ENCODE assay signal across 22 cellular contexts in genomic region chr10:126156545-126156944, GRCh38.
"Had no signal": no experiment of that assay in that cellular context is flagged by ENCODE, and none has a peak within 500 bp of the region (broad histone marks: within the 10 kb centered on the region; RNA-seq: fewer than 3 reads in every experiment).

No MANE protein-coding gene starts in this region.

- H3K36me3 ChIP-seq: gastroesophageal sphincter, left lung, thyroid gland, upper lobe of right lung had no signal

- H3K4me1 ChIP-seq: gastroesophageal sphincter, left lung, thyroid gland, upper lobe of right lung had no signal

- H3K4me1 Mint-ChIP-seq: activated CD4-positive, alpha-beta T cell treated with anti-CD3 and anti-CD28 coated beads for 36 hours had no signal

- DNase-seq: activated CD4-positive, alpha-beta T cell treated with anti-CD3 and anti-CD28 coated beads for 36 hours; activated CD4-positive, alpha-beta T cell treated with anti-CD3 and anti-CD28 coated beads, Interleukin-2, amount 50 U/mL, for 4 hours; activated CD8-positive, alpha-beta memory T cell treated with anti-CD3 and anti-CD28 coated beads, Interleukin-2, amount 50 U/mL, for 48 hours; activated naive CD4-positive, alpha-beta T cell treated with Interleukin-2 at 50 U/mL for 16 hours; activated naive CD8-positive, alpha-beta T cell treated with anti-CD3 and anti-CD28 coated beads for 36 hours; activated T-cell treated with anti-CD3 and anti-CD28 coated beads, Interleukin-2, amount 50 U/mL, for 48 hours; cerebellar nuclear complex; cortex of kidney; kidney; left lung; retina; stimulated activated CD4-positive, alpha-beta T cell treated with anti-CD3 and anti-CD28 coated beads, Interleukin-4, amount 100 ng/mL, for 4 hours; substantia nigra; T-helper 1 cell; thyroid gland; upper lobe of right lung had no signal

- ATAC-seq: gastroesophageal sphincter; left lung; natural killer cell treated with Interleukin-12 subunit alpha and Interleukin-12 subunit beta and Interleukin-15 and Interleukin-18, amount 100 ng/mL, for 72 hours had no signal

- H3K9me3 ChIP-seq: gastroesophageal sphincter, thyroid gland, upper lobe of right lung had no signal

- H3K27ac Mint-ChIP-seq: activated CD4-positive, alpha-beta T cell treated with anti-CD3 and anti-CD28 coated beads for 36 hours; activated naive CD8-positive, alpha-beta T cell treated with anti-CD3 and anti-CD28 coated beads for 36 hours; endodermal cell; natural killer cell treated with Interleukin-12 subunit alpha and Interleukin-12 subunit beta and Interleukin-15 and Interleukin-18, amount 100 ng/mL, for 72 hours; stimulated activated naive CD8-positive, alpha-beta T cell treated with anti-CD3 and anti-CD28 coated beads, Interleukin-15, Interleukin-2, amounts not matched to agents 100 ng/mL and 50 ng/mL, for 24 hours; WTC11 had no signal

- H3K27me3 ChIP-seq: thyroid gland had no signal

- H3K9me3 Mint-ChIP-seq: activated naive CD8-positive, alpha-beta T cell treated with anti-CD3 and anti-CD28 coated beads for 36 hours; natural killer cell treated with Interleukin-12 subunit alpha and Interleukin-12 subunit beta and Interleukin-15 and Interleukin-18, amount 100 ng/mL, for 72 hours; stimulated activated naive CD8-positive, alpha-beta T cell treated with anti-CD3 and anti-CD28 coated beads, Interleukin-15, Interleukin-2, amounts not matched to agents 100 ng/mL and 50 ng/mL, for 24 hours had no signal

- H3K4me3 ChIP-seq: gastroesophageal sphincter, left lung, thyroid gland, upper lobe of right lung had no signal

- H3K27ac ChIP-seq: epithelial cell of prostate, gastroesophageal sphincter, left lung, thyroid gland, upper lobe of right lung had no signal

- H3K4me3 Mint-ChIP-seq: activated CD4-positive, alpha-beta T cell treated with anti-CD3 and anti-CD28 coated beads for 36 hours; activated naive CD8-positive, alpha-beta T cell treated with anti-CD3 and anti-CD28 coated beads for 36 hours; endodermal cell; natural killer cell treated with Interleukin-12 subunit alpha and Interleukin-12 subunit beta and Interleukin-15 and Interleukin-18, amount 100 ng/mL, for 72 hours; stimulated activated naive CD8-positive, alpha-beta T cell treated with anti-CD3 and anti-CD28 coated beads, Interleukin-15, Interleukin-2, amounts not matched to agents 100 ng/mL and 50 ng/mL, for 24 hours; WTC11 had no signal

- H3K36me3 Mint-ChIP-seq: activated naive CD8-positive, alpha-beta T cell treated with anti-CD3 and anti-CD28 coated beads for 36 hours had no signal
